1 cellular context compared by ENCODE assay signal in genomic region chr2:204503869-204504268, GRCh38.
TF ChIP-seq lines count a peak whose summit lies in the region.

No MANE protein-coding gene starts in this region.

TF ChIP-seq in K562, 482 proteins besides CTCF, POLR2A, EP300 and RAD21 (continued from another document):
- no peak for TF ChIP-seq ATF1 (CRISPR knock-in tag; IDR thresholded peaks at IDR 0.05)
- TF ChIP-seq ATF1 (tag; IDR thresholded peaks at IDR 0.05), result peak; percentile 53
- no peak for TF ChIP-seq CREBBP (IDR thresholded peaks at IDR 0.05; ENCODE audit: low read depth, low read length)
- no peak for TF ChIP-seq ZNF143 (CRISPR knock-in tag; IDR thresholded peaks at IDR 0.05)
- no peak for TF ChIP-seq ZNF668 (CRISPR knock-in tag; IDR thresholded peaks at IDR 0.05)
- TF ChIP-seq HOMEZ (CRISPR knock-in tag; IDR thresholded peaks at IDR 0.05), result no peak
- TF ChIP-seq ZNF197 (CRISPR knock-in tag; IDR thresholded peaks at IDR 0.05; ENCODE audit: low read depth), result no peak
- TF ChIP-seq ARID1B (IDR thresholded peaks at IDR 0.05), result peak; percentile 8; the same call in 1 of the 2 replicates
- TF ChIP-seq CREM (IDR thresholded peaks at IDR 0.05; ENCODE audit: low read depth), result peak; percentile 67
- TF ChIP-seq SPI1 (IDR thresholded peaks at IDR 0.05; ENCODE audit: borderline replicate concordance, low read depth, low read length), result no peak
- TF ChIP-seq MTF1 (CRISPR knock-in tag; IDR thresholded peaks at IDR 0.05; ENCODE audit: borderline replicate concordance), result no peak
